ENCODE assay signal across 15 cellular contexts in the genomic region with DNA sequence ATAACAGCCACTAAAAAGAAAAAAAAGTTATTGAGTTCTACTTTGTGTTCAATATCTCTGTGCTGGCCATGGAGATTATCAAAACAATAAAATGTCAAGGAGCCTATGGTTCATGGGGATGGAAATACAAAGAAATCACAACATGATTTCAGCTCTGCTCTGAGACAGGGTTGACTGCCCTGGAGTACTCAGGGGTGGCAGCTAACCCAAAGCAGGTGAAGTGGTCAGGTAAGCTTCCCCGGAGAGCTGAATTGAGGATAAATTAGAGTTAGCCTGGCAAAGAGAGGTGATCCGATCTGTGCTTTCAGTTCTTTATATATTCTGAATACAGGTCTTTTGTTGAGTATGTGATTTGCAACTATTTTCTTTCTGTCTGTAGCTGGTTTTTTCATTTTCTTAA.
DNase-seq lines count a peak whose midpoint lies in the region; ATAC-seq and TF ChIP-seq lines count a peak whose summit lies in the region.
"Had no signal": no experiment of that assay in that cellular context is flagged by ENCODE, and none has a peak within 500 bp of the region (broad histone marks: within the 10 kb centered on the region; RNA-seq: fewer than 3 reads in every experiment).

No MANE protein-coding gene starts in this region.

- peaks cover 8% of the 10 kb centered on the region; the same call in 1 of the 2 replicates for H3K36me3 ChIP-seq in GM23338 (ENCODE audit: insufficient read depth)

- peak overlapping the region; percentile 76 for H3K27ac Mint-ChIP-seq in GM23338
- peak overlapping the region; percentile 60; the same call in 1 of the 2 replicates for H3K27ac Mint-ChIP-seq in WTC11
- H3K27ac Mint-ChIP-seq in nephron progenitor cell = peak overlapping the region; percentile 29
- H3K27ac Mint-ChIP-seq in HFFc6 = no peak overlapping the region
- H3K27ac Mint-ChIP-seq: CD8-positive, alpha-beta T cell had no signal

- H3K4me1 Mint-ChIP-seq in GM23338 (peaks cover 15% of the 10 kb centered on the region), WTC11 (peaks cover 11% of the 10 kb centered on the region), nephron progenitor cell (peaks cover 8% of the 10 kb centered on the region), HFFc6 (ENCODE audit: low read depth) (peaks cover 20% of the 10 kb centered on the region)

- H3K4me3 ChIP-seq in GM23338 = no peak overlapping the region
- H3K4me3 ChIP-seq: GM12878, GM23248 had no signal

- CTCF ChIA-PET in WTC11 (lab: Charles Lee) = interaction anchor here (0.6 to 1.7 kb wide), 3 partner anchors 52 to 319 kb away, joined by 3 read pairs; no protein-coding TSS in a partner anchor
- CTCF ChIA-PET in GM10248 (lab: Yijun Ruan, JAX) = interaction anchor here (1.4 to 1.8 kb wide), 2 partner anchors 9 to 27 kb away, joined by 3 to 8 read pairs; no protein-coding TSS in a partner anchor

- H3K9me3 Mint-ChIP-seq in GM23338 = no peaks in the 10 kb centered on the region
- H3K9me3 Mint-ChIP-seq in WTC11 = no peaks in the 10 kb centered on the region
- H3K9me3 Mint-ChIP-seq in nephron progenitor cell = no peaks in the 10 kb centered on the region
- H3K9me3 Mint-ChIP-seq in HFFc6 = no peaks in the 10 kb centered on the region
- H3K9me3 Mint-ChIP-seq: CD8-positive, alpha-beta T cell; H9 had no signal

- no peak for TF ChIP-seq CTCF in GM23338 (conservative IDR thresholded peaks at IDR 0.05; ENCODE audit: low read depth in 2 of 2)
- TF ChIP-seq CTCF in WTC11 (IDR thresholded peaks at IDR 0.05) = no peak
- no peak for TF ChIP-seq CTCF in nephron progenitor cell (IDR thresholded peaks at IDR 0.05)
- TF ChIP-seq CTCF in GM10248 (IDR thresholded peaks at IDR 0.05; ENCODE audit: control extremely low read depth, extremely low read depth, low read depth, missing control alignments) = no peak
- TF ChIP-seq CTCF in HFFc6 (IDR thresholded peaks at IDR 0.05) = no peak

- no peak overlapping the region for H2AFZ ChIP-seq in GM23338
- H2AFZ ChIP-seq: GM23248 had no signal

- H3K4me1 ChIP-seq in GM23338 (ENCODE audit: insufficient read depth) = peaks cover 5% of the 10 kb centered on the region; the same call in 1 of the 2 replicates
- H3K4me1 ChIP-seq: Caco-2 had no signal

- ATAC-seq in GM23338 (peak; percentile 56), WTC11 (no peak)
- ATAC-seq: CD8-positive, alpha-beta T cell; GM12878; HCT116 had no signal

- no peaks in the 10 kb centered on the region for H3F3A ChIP-seq in GM23338 (replicated peaks; ENCODE audit: low read depth)

- H3K36me3 Mint-ChIP-seq in GM23338 (ENCODE audit: low read depth) = peaks cover 25% of the 10 kb centered on the region
- H3K36me3 Mint-ChIP-seq in WTC11 = no peaks in the 10 kb centered on the region; the same call in 1 of the 2 replicates
- peaks cover 25% of the 10 kb centered on the region for H3K36me3 Mint-ChIP-seq in nephron progenitor cell (ENCODE audit: low read depth)
- H3K36me3 Mint-ChIP-seq in HFFc6 (ENCODE audit: low read depth) = peaks cover 26% of the 10 kb centered on the region

- no peak overlapping the region for H3K4me2 ChIP-seq in GM23338

- no peaks in the 10 kb centered on the region for H3K27me3 ChIP-seq in GM23338 (ENCODE audit: insufficient read depth)

- no peaks in the 10 kb centered on the region for H4K20me1 ChIP-seq in GM23338 (replicated peaks; ENCODE audit: insufficient read depth)

- 0 out of 2 replicates have a peak overlapping the region, but pooled peaks have one; percentile 33 for H3K27ac ChIP-seq in GM23338 (ENCODE audit: low read depth)
- H3K27ac ChIP-seq: GM23248 had no signal

- H3K4me3 Mint-ChIP-seq in GM23338 = no peak overlapping the region
- H3K4me3 Mint-ChIP-seq in WTC11 = no peak overlapping the region
- H3K4me3 Mint-ChIP-seq in nephron progenitor cell = no peak overlapping the region
- no peak overlapping the region for H3K4me3 Mint-ChIP-seq in HFFc6
- H3K4me3 Mint-ChIP-seq: CD8-positive, alpha-beta T cell; H9 had no signal

- H3K79me2 ChIP-seq in GM23338 (replicated peaks; ENCODE audit: insufficient read depth) = no peaks in the 10 kb centered on the region

- no peaks in the 10 kb centered on the region; the same call in 1 of the 2 replicates for H3K9me2 ChIP-seq in GM23338 (ENCODE audit: insufficient read depth)

- H3K27me3 Mint-ChIP-seq in GM23338 (ENCODE audit: insufficient read depth, low read depth, poor library complexity) (no peaks in the 10 kb centered on the region), WTC11 (ENCODE audit: low read depth) (no peaks in the 10 kb centered on the region), nephron progenitor cell (ENCODE audit: low read depth, poor library complexity) (no peaks in the 10 kb centered on the region), HFFc6 (ENCODE audit: insufficient read depth) (peaks cover 4% of the 10 kb centered on the region)

- POLR2A ChIA-PET in WTC11 (lab: Charles Lee) (no interaction called here), GM10248 (lab: Yijun Ruan, JAX) (no interaction called here)

- DNase-seq in GM23338 (ENCODE audit: low spot score) = no peak
- no peak for DNase-seq in WTC11 (ENCODE audit: low spot score)
- DNase-seq in nephron progenitor cell = no peak
- DNase-seq in NCI-H82 (lab: John Stamatoyannopoulos, UW) = no peak
- no peak for DNase-seq in GM10248 (ENCODE audit: extremely low spot score)
- DNase-seq in HFFc6 = no peak
- DNase-seq: C1 segment of cervical spinal cord; Caco-2; CD8-positive, alpha-beta T cell; DMS153; DND-41; GM23248; H9 had no signal

TF ChIP-seq in GM23338, 12 proteins besides CTCF, POLR2A, EP300 and RAD21 (continues in another document):
- no peak for TF ChIP-seq CREB1 (CRISPR knock-in tag; IDR thresholded peaks at IDR 0.05; ENCODE audit: low read depth)

TF ChIP-seq in WTC11, 78 proteins besides CTCF, POLR2A, EP300 and RAD21 (continues in another document):
- TF ChIP-seq, protein P1, sequence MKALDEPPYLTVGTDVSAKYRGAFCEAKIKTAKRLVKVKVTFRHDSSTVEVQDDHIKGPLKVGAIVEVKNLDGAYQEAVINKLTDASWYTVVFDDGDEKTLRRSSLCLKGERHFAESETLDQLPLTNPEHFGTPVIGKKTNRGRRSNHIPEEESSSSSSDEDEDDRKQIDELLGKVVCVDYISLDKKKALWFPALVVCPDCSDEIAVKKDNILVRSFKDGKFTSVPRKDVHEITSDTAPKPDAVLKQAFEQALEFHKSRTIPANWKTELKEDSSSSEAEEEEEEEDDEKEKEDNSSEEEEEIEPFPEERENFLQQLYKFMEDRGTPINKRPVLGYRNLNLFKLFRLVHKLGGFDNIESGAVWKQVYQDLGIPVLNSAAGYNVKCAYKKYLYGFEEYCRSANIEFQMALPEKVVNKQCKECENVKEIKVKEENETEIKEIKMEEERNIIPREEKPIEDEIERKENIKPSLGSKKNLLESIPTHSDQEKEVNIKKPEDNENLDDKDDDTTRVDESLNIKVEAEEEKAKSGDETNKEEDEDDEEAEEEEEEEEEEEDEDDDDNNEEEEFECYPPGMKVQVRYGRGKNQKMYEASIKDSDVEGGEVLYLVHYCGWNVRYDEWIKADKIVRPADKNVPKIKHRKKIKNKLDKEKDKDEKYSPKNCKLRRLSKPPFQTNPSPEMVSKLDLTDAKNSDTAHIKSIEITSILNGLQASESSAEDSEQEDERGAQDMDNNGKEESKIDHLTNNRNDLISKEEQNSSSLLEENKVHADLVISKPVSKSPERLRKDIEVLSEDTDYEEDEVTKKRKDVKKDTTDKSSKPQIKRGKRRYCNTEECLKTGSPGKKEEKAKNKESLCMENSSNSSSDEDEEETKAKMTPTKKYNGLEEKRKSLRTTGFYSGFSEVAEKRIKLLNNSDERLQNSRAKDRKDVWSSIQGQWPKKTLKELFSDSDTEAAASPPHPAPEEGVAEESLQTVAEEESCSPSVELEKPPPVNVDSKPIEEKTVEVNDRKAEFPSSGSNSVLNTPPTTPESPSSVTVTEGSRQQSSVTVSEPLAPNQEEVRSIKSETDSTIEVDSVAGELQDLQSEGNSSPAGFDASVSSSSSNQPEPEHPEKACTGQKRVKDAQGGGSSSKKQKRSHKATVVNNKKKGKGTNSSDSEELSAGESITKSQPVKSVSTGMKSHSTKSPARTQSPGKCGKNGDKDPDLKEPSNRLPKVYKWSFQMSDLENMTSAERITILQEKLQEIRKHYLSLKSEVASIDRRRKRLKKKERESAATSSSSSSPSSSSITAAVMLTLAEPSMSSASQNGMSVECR (CRISPR knock-in tag; IDR thresholded peaks at IDR 0.05; ENCODE audit: borderline replicate concordance) = no peak
- no peak for TF ChIP-seq E2F4 (CRISPR knock-in tag; IDR thresholded peaks at IDR 0.05; ENCODE audit: borderline replicate concordance, low read depth)
